8 cellular contexts compared by ENCODE assay signal in genomic region chr6:37696220-37696840, GRCh38. TPM values are rescaled to one million over a fixed set of nuclear protein-coding genes. Genes with fewer than 3 reads are reported as not detected.
DNase-seq lines count a peak whose midpoint lies in the region; ATAC-seq lines count a peak whose summit lies in the region.

No MANE protein-coding gene starts in this region.

- H2BK12ac ChIP-seq in neuronal stem cell (ENCODE audit: low read length): no peak overlapping the region

- H2BK15ac ChIP-seq in neuronal stem cell (ENCODE audit: low read length): peak overlapping the region; percentile 75

- peak overlapping the region; percentile 73 for H3K4me3 Mint-ChIP-seq in activated CD8-positive, alpha-beta memory T cell treated with anti-CD3 and anti-CD28 coated beads, Interleukin-2, amount 10 ng/mL, durations not matched to agents 7 days and 5 days

- H2BK120ac ChIP-seq in neuronal stem cell (ENCODE audit: low read depth, low read length): no peak overlapping the region

- WGBS in neuronal stem cell (ENCODE audit: extremely low coverage in 2 of 2, insufficient read length in 2 of 2, insufficient replicate concordance in 1 of 2), 2 donors: no CpG with 5 or more reads among the region's 54 CpGs

- ATAC-seq in activated CD8-positive, alpha-beta memory T cell treated with anti-CD3 and anti-CD28 coated beads, Interleukin-2, amount 10 ng/mL, durations not matched to agents 7 days and 5 days: peak; percentile 3
- no peak for ATAC-seq in HG03280 (IDR thresholded peaks at IDR 0.05; ENCODE audit: unreplicated experiment)

- peak overlapping the region; percentile 100 for H3K4me2 ChIP-seq in neuronal stem cell (ENCODE audit: insufficient read depth, low read length, poor library complexity, severe bottlenecking)

- H3K27me3 Mint-ChIP-seq in activated CD8-positive, alpha-beta memory T cell treated with anti-CD3 and anti-CD28 coated beads, Interleukin-2, amount 10 ng/mL, durations not matched to agents 7 days and 5 days: peaks cover 47% of the 10 kb centered on the region

- H3K9me3 ChIP-seq in neuronal stem cell (replicated peaks in 1 of 2; ENCODE audit: control insufficient read depth in 2 of 2, insufficient read depth in 1 of 2, low read depth in 1 of 2, low read length in 2 of 2): no peaks in the 10 kb centered on the region

- no peak overlapping the region for H2AK5ac ChIP-seq in neuronal stem cell (ENCODE audit: low read depth, low read length)

- no peaks in the 10 kb centered on the region for H3K36me3 ChIP-seq in neuronal stem cell (replicated peaks in 1 of 2; ENCODE audit: control insufficient read depth in 2 of 2, insufficient read depth in 2 of 2, low read length in 2 of 2)

- H3K4ac ChIP-seq in neuronal stem cell (ENCODE audit: low read length): no peak overlapping the region

- peak overlapping the region; percentile 52 to 82 for H3K4me3 ChIP-seq in neuronal stem cell (ENCODE audit: low read length in 2 of 2)

- CTCF ChIA-PET in activated CD8-positive, alpha-beta memory T cell treated with anti-CD3 and anti-CD28 coated beads, Interleukin-2, amount 10 ng/mL, durations not matched to agents 7 days and 5 days (lab: Charles Lee): no interaction called here

- peaks cover 30% of the 10 kb centered on the region for H3K4me1 Mint-ChIP-seq in activated CD8-positive, alpha-beta memory T cell treated with anti-CD3 and anti-CD28 coated beads, Interleukin-2, amount 10 ng/mL, durations not matched to agents 7 days and 5 days

- H3K27me3 ChIP-seq in neuronal stem cell (ENCODE audit: control insufficient read depth in 3 of 3, insufficient read depth in 3 of 3, low read depth in 1 of 3, low read length in 3 of 3): peaks cover 3 to 54% (median 34%) of the 10 kb centered on the region in 3 experiments

- H3K18ac ChIP-seq in neuronal stem cell (ENCODE audit: low read length): peak overlapping the region; percentile 81

- H3K9me3 Mint-ChIP-seq in activated CD8-positive, alpha-beta memory T cell treated with anti-CD3 and anti-CD28 coated beads, Interleukin-2, amount 10 ng/mL, durations not matched to agents 7 days and 5 days (ENCODE audit: low read depth): no peaks in the 10 kb centered on the region

- H4K8ac ChIP-seq in neuronal stem cell (ENCODE audit: low read depth, low read length): no peak overlapping the region

- peak overlapping the region; percentile 12 for H3K14ac ChIP-seq in neuronal stem cell (ENCODE audit: low read length)

- H3K27ac ChIP-seq in neuronal stem cell (replicated peaks; ENCODE audit: low read length): no peak overlapping the region

- H3K27ac Mint-ChIP-seq in activated CD8-positive, alpha-beta memory T cell treated with anti-CD3 and anti-CD28 coated beads, Interleukin-2, amount 10 ng/mL, durations not matched to agents 7 days and 5 days: peak overlapping the region; percentile 1

- no peak overlapping the region for H4K91ac ChIP-seq in neuronal stem cell (ENCODE audit: low read depth, low read length, poor library complexity)

- peak overlapping the region; percentile 53 for H3K9ac ChIP-seq in neuronal stem cell (ENCODE audit: low read depth, low read length, poor library complexity)

- DNase-seq in AG20443 (ENCODE audit: low spot score) (peak; percentile 68), HK-2 (ENCODE audit: unreplicated experiment) (peak; percentile 38), fibroblast of gingiva (ENCODE audit: low read depth) (peak; percentile 29), neuronal stem cell (ENCODE audit: low spot score) (no peak), cortex of kidney (lab: John Stamatoyannopoulos, UW) (no peak), HT-29 (ENCODE audit: low spot score) (no peak)
- peak; percentile 60 for DNase-seq in activated CD8-positive, alpha-beta memory T cell treated with anti-CD3 and anti-CD28 coated beads, Interleukin-2, amount 10 ng/mL, durations not matched to agents 7 days and 5 days

- H2BK5ac ChIP-seq in neuronal stem cell (ENCODE audit: low read length): no peak overlapping the region

- H3K36me3 Mint-ChIP-seq in activated CD8-positive, alpha-beta memory T cell treated with anti-CD3 and anti-CD28 coated beads, Interleukin-2, amount 10 ng/mL, durations not matched to agents 7 days and 5 days: no peaks in the 10 kb centered on the region

- H3K79me1 ChIP-seq in neuronal stem cell (ENCODE audit: low read depth, low read length): peaks cover 2% of the 10 kb centered on the region

- H3K23ac ChIP-seq in neuronal stem cell (ENCODE audit: low read depth, low read length, poor library complexity): peak overlapping the region; percentile 45

- H3K4me1 ChIP-seq in neuronal stem cell (ENCODE audit: control insufficient read depth in 2 of 2, insufficient read depth in 1 of 2, low read depth in 1 of 2, low read length in 2 of 2): peaks cover 25 to 39% of the 10 kb centered on the region in 2 donors

- peak overlapping the region; percentile 95 for H2AFZ ChIP-seq in neuronal stem cell (ENCODE audit: low read length)

RNA-seq across cellular contexts. Expression of gene MDGA1, which starts 1.4 kb away (rescaled TPM):
- 10 to 100 TPM; 15.5 to 26.0 TPM for total RNA-seq in activated CD8-positive, alpha-beta memory T cell treated with anti-CD3 and anti-CD28 coated beads, Interleukin-2, amount 10 ng/mL, durations not matched to agents 7 days and 5 days
- 3.4 TPM for polyA plus RNA-seq in neuronal stem cell (2013, experiment 1 of 2)
- polyA plus RNA-seq in neuronal stem cell (2013, experiment 2 of 2): 1.9 TPM
- not detected in 2 replicates for total RNA-seq in HT-29 (2014; rRNA removed; shearing (Covaris generic))

Comparison
In these comparisons a context has a peak if more than half of its experiments do, and no peak if none do; other contexts are left out.
1. DNase-seq: peak in AG20443 (single experiment), HK-2 (single experiment), activated CD8-positive, alpha-beta memory T cell treated with anti-CD3 and anti-CD28 coated beads, Interleukin-2, amount 10 ng/mL, durations not matched to agents 7 days and 5 days (single experiment) and fibroblast of gingiva (single experiment); none in neuronal stem cell (single experiment), cortex of kidney (single experiment) and HT-29 (single experiment).
2. RNA of gene MDGA1, which starts 1.4 kb away (total RNA-seq): 15.5 to 26.0 TPM in activated CD8-positive, alpha-beta memory T cell treated with anti-CD3 and anti-CD28 coated beads, Interleukin-2, amount 10 ng/mL, durations not matched to agents 7 days and 5 days; not detected in HT-29; every median in the first group is over 10 times any median in the second.